8 cellular contexts compared by ENCODE assay signal in genomic region chr9:130712564-130713285, GRCh38. TPM values are rescaled to one million over a fixed set of nuclear protein-coding genes. Genes with fewer than 3 reads are reported as not detected.
DNase-seq lines count a peak whose midpoint lies in the region; TF ChIP-seq lines count a peak whose summit lies in the region.

No MANE protein-coding gene starts in this region.

- H3K9me3 Mint-ChIP-seq in neural crest cell = no peaks in the 10 kb centered on the region

- no peaks in the 10 kb centered on the region for H3K27me3 ChIP-seq in HAP-1 (ENCODE audit: low read depth)
- H3K27me3 ChIP-seq in MG63 = no peaks in the 10 kb centered on the region
- no peaks in the 10 kb centered on the region for H3K27me3 ChIP-seq in stomach

- H3K27ac ChIP-seq in stomach = peak overlapping the region; percentile 93 to 99 (median 99)

- TF ChIP-seq CTCF in foreskin fibroblast (IDR thresholded peaks at IDR 0.05; ENCODE audit: low read depth, low read length) (no peak), neural crest cell (conservative IDR thresholded peaks at IDR 0.05) (no peak), stomach (IDR thresholded peaks at IDR 0.05) (no peak)

- H3K9me3 ChIP-seq in HAP-1 (no peaks in the 10 kb centered on the region), MG63 (no peaks in the 10 kb centered on the region), stomach (no peaks in the 10 kb centered on the region)

- peaks cover 2% of the 10 kb centered on the region for H3K36me3 Mint-ChIP-seq in neural crest cell (ENCODE audit: low read depth)

- intact Hi-C loops in stomach (cut with DNase I; ENCODE audit: low total_unique reads) = loop anchor here (5.0 to 10.0 kb wide), 2 partner anchors 122 to 150 kb away; partner anchors contain the start of gene ABL1

- H3K27ac Mint-ChIP-seq in neural crest cell (ENCODE audit: unreplicated experiment) = peak overlapping the region; percentile 97

- peaks cover 4% of the 10 kb centered on the region for H3K27me3 Mint-ChIP-seq in neural crest cell (ENCODE audit: low read depth)

- in situ Hi-C loops in G401 (cut with HindIII; ENCODE audit: low sequenced_read_pairs) = no loop called here
- in situ Hi-C loops in HAP-1 (cut with MboI; ENCODE audit: low sequenced_read_pairs) = no loop called here

- peak overlapping the region; percentile 96 for H3K4me3 Mint-ChIP-seq in neural crest cell

- H3K4me1 ChIP-seq in HAP-1 (peaks cover 3% of the 10 kb centered on the region; the same call in 1 of the 2 replicates), stomach (peaks cover 22 to 54% (median 43%) of the 10 kb centered on the region in 4 donors)

- TF ChIP-seq EP300 in stomach (IDR thresholded peaks at IDR 0.05) = no peak

- peaks cover 36% of the 10 kb centered on the region for H3K4me1 Mint-ChIP-seq in neural crest cell

- H3K4me3 ChIP-seq in HAP-1 (peak overlapping the region; percentile 96), MG63 (peak overlapping the region; percentile 65), foreskin fibroblast (ENCODE audit: low read depth in 1 of 2, low read length in 2 of 2) (peak overlapping the region; percentile 74 to 96), stomach (peak overlapping the region; percentile 71 to 96 (median 92))

- 0 to 1% (median 1%) methylated on average over 25 to 68 of the region's 68 CpGs for WGBS in stomach, 5 donors

- TF ChIP-seq POLR2A in stomach (IDR thresholded peaks at IDR 0.05) = no peak

- DNase-seq in G401 (ENCODE audit: low spot score) = peak; percentile 99
- peak; percentile 98 for DNase-seq in HAP-1 (ENCODE audit: low spot score in 2 of 2)
- peak; percentile 99 for DNase-seq in MG63
- DNase-seq in SHP77 (lab: John Stamatoyannopoulos, UW) = peak; percentile 96 to 98
- peak; percentile 93 for DNase-seq in activated gamma-delta T cell treated with Interleukin-2 at 50 U/mL for 16 hours
- peak; percentile 99 to 100 for DNase-seq in foreskin fibroblast
- peak; percentile 91 for DNase-seq in neural crest cell (ENCODE audit: low read depth, low spot score)
- DNase-seq in stomach = peak; percentile 99

- no peaks in the 10 kb centered on the region; the same call in 1 of the 2 replicates for H3K36me3 ChIP-seq in HAP-1 (replicated peaks)
- peaks cover 4% of the 10 kb centered on the region for H3K36me3 ChIP-seq in MG63
- H3K36me3 ChIP-seq in stomach = no peaks in the 10 kb centered on the region

RNA-seq across cellular contexts. Expression of gene EXOSC2, which starts 19.1 kb away (rescaled TPM):
- 41.5 and 66.4 TPM in 2 replicates for total RNA-seq in G401 (2014; rRNA removed; shearing (Covaris generic))
- 31.4 and 46.4 TPM in 2 replicates for total RNA-seq in MG63 (2014; rRNA removed; shearing (Covaris generic); ENCODE audit: low replicate concordance)
- total RNA-seq in neural crest cell (98.8 and 103 TPM in 2 replicates), stomach (10 to 100 TPM in 3 of 5 donors, 1 to 10 TPM in 2; 6.4 to 36.9 (median 14.0) TPM)
- polyA plus RNA-seq in stomach = 10 to 100 TPM; 13.6 to 15.0 (median 14.5) TPM

RNA-seq across cellular contexts. Expression of gene PRDM12, which starts 48.3 kb away (rescaled TPM):
- total RNA-seq in G401 (2014; rRNA removed; shearing (Covaris generic)) = not detected in 2 replicates
- not detected in 2 replicates for total RNA-seq in MG63 (2014; rRNA removed; shearing (Covaris generic); ENCODE audit: low replicate concordance)
- 2.2 and 2.5 TPM in 2 replicates for total RNA-seq in neural crest cell
- not detected for total RNA-seq in stomach
- polyA plus RNA-seq in stomach = under 1 TPM in 1 of 3 donors, not detected in 2; 0.08 TPM

Comparison
In these comparisons a context has a peak if more than half of its experiments do, and no peak if none do; other contexts are left out.
1. Peak in every context shown above with its lines: DNase-seq, H3K4me3 ChIP-seq and H3K27ac ChIP-seq.